ENCODE assay signal across 13 cellular contexts in the genomic region with DNA sequence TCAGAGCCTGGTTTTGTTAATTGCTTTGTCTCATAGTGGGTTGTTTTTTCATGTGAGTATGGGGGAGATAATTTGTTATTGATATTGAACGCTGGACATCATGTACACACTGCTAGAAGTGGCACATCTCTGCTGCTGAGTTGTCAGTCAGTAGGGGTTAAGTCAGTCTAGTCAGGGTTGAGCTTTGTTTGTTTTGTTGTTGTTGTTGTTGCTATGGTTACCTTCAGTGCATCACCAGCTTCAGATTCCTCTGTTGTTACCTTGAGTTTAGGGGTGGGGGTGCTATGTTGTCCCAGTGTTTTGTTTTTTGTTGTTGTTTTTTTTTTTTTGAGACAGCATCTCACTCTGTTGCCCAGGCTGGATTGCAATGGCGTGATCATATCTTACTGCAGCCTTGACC. TPM values are rescaled to one million over a fixed set of nuclear protein-coding genes. Genes with fewer than 3 reads are reported as not detected.
A peak's percentile ranks its signal among the peaks of the same experiment; 100 is the strongest.
DNase-seq lines count a peak whose midpoint lies in the region; ATAC-seq and TF ChIP-seq lines count a peak whose summit lies in the region.
"Had no signal": no experiment of that assay in that cellular context is flagged by ENCODE, and none has a peak within 500 bp of the region (broad histone marks: within the 10 kb centered on the region; RNA-seq: fewer than 3 reads in every experiment).

No MANE protein-coding gene starts in this region.

- no peak overlapping the region for H3K9ac ChIP-seq in PC-3 (ENCODE audit: low read length)

- peaks cover 19% of the 10 kb centered on the region for H3K36me3 Mint-ChIP-seq in activated CD8-positive, alpha-beta memory T cell treated with anti-CD3 and anti-CD28 coated beads, Interleukin-2, amount 10 ng/mL, durations not matched to agents 7 days and 5 days
- peaks cover 0 to 9% (median 5%) of the 10 kb centered on the region in 5 donors for H3K36me3 Mint-ChIP-seq in naive thymus-derived CD4-positive, alpha-beta T cell

- H3K9me3 ChIP-seq in PC-3 (ENCODE audit: low read length) = no peaks in the 10 kb centered on the region
- no peaks in the 10 kb centered on the region for H3K9me3 ChIP-seq in naive thymus-derived CD4-positive, alpha-beta T cell (ENCODE audit: control insufficient read depth in 2 of 3, low read length in 3 of 3)

- H3K9me3 Mint-ChIP-seq in activated CD8-positive, alpha-beta memory T cell treated with anti-CD3 and anti-CD28 coated beads, Interleukin-2, amount 10 ng/mL, durations not matched to agents 7 days and 5 days (ENCODE audit: low read depth) = no peaks in the 10 kb centered on the region
- no peaks in the 10 kb centered on the region for H3K9me3 Mint-ChIP-seq in naive thymus-derived CD4-positive, alpha-beta T cell
- H3K9me3 Mint-ChIP-seq: dendritic cell treated with granulocyte-macrophage colony-stimulating factor and Interleukin-4, amounts not matched to agents 40 ng/mL and 50 ng/mL, for 4 days had no signal

- no peak overlapping the region for H3K27ac ChIP-seq in PC-3 (ENCODE audit: low read length)
- peak overlapping the region; percentile 45 for H3K27ac ChIP-seq in naive thymus-derived CD4-positive, alpha-beta T cell (ENCODE audit: low read depth, low read length)
- H3K27ac ChIP-seq: skin epidermis had no signal

- H3K79me2 ChIP-seq in PC-3 (ENCODE audit: low read length) = peaks cover 57% of the 10 kb centered on the region

- no peak overlapping the region for H3K27ac Mint-ChIP-seq in activated CD8-positive, alpha-beta memory T cell treated with anti-CD3 and anti-CD28 coated beads, Interleukin-2, amount 10 ng/mL, durations not matched to agents 7 days and 5 days
- H3K27ac Mint-ChIP-seq in naive thymus-derived CD4-positive, alpha-beta T cell = peak overlapping the region; percentile 42 to 91 (median 68)
- H3K27ac Mint-ChIP-seq: dendritic cell treated with granulocyte-macrophage colony-stimulating factor and Interleukin-4, amounts not matched to agents 40 ng/mL and 50 ng/mL, for 4 days had no signal

- CTCF ChIA-PET in activated CD8-positive, alpha-beta memory T cell treated with anti-CD3 and anti-CD28 coated beads, Interleukin-2, amount 10 ng/mL, durations not matched to agents 7 days and 5 days (lab: Charles Lee) = no interaction called here
- CTCF ChIA-PET in PC-3 (lab: Charles Lee) = interaction anchor here (1.0 kb wide), 1 partner anchor 312 kb away, joined by 5 read pairs; no protein-coding TSS in a partner anchor
- CTCF ChIA-PET in naive thymus-derived CD4-positive, alpha-beta T cell (lab: Charles Lee) = interaction anchor here (0.7 kb wide), 1 partner anchor 553 kb away, joined by 4 read pairs; no protein-coding TSS in a partner anchor

- H3K4me3 Mint-ChIP-seq in activated CD8-positive, alpha-beta memory T cell treated with anti-CD3 and anti-CD28 coated beads, Interleukin-2, amount 10 ng/mL, durations not matched to agents 7 days and 5 days = no peak overlapping the region
- peak overlapping the region in 3 of 10 donors; percentile 13 to 17 (median 14) for H3K4me3 Mint-ChIP-seq in naive thymus-derived CD4-positive, alpha-beta T cell
- H3K4me3 Mint-ChIP-seq: dendritic cell treated with granulocyte-macrophage colony-stimulating factor and Interleukin-4, amounts not matched to agents 40 ng/mL and 50 ng/mL, for 4 days had no signal

- peaks cover 11% of the 10 kb centered on the region for H3K4me1 ChIP-seq in PC-3 (ENCODE audit: insufficient read depth, low read length)
- peaks cover 0 to 5% of the 10 kb centered on the region in 2 donors for H3K4me1 ChIP-seq in naive thymus-derived CD4-positive, alpha-beta T cell (ENCODE audit: control insufficient read depth in 2 of 2, insufficient read depth in 2 of 2, low read length in 2 of 2)

- H3F3A ChIP-seq in PC-3 (ENCODE audit: low read length, unreplicated experiment) = no peaks in the 10 kb centered on the region

- H3K36me3 ChIP-seq in PC-3 (ENCODE audit: low read depth, low read length) = peaks cover 21% of the 10 kb centered on the region; the same call in 1 of the 2 replicates
- no peaks in the 10 kb centered on the region for H3K36me3 ChIP-seq in naive thymus-derived CD4-positive, alpha-beta T cell (ENCODE audit: control insufficient read depth in 2 of 3, insufficient read depth in 3 of 3, low read length in 3 of 3)

- peaks cover 12% of the 10 kb centered on the region for H4K20me1 ChIP-seq in PC-3 (ENCODE audit: low read length)

- no peaks in the 10 kb centered on the region for H3K9me2 ChIP-seq in PC-3 (replicated peaks; ENCODE audit: low read length)

- no TSS peak for BruUV-seq in PC-3 (replicated peaks; lab: Mats Ljungman, UMichigan)

- no peak overlapping the region for H2AFZ ChIP-seq in PC-3 (ENCODE audit: low read length)

- no peaks in the 10 kb centered on the region for H3K27me3 Mint-ChIP-seq in activated CD8-positive, alpha-beta memory T cell treated with anti-CD3 and anti-CD28 coated beads, Interleukin-2, amount 10 ng/mL, durations not matched to agents 7 days and 5 days
- H3K27me3 Mint-ChIP-seq in naive thymus-derived CD4-positive, alpha-beta T cell = no peaks in the 10 kb centered on the region
- H3K27me3 Mint-ChIP-seq: dendritic cell treated with granulocyte-macrophage colony-stimulating factor and Interleukin-4, amounts not matched to agents 40 ng/mL and 50 ng/mL, for 4 days had no signal

- H3K4me2 ChIP-seq in PC-3 (ENCODE audit: low read length) = no peak overlapping the region

- POLR2A ChIA-PET in PC-3 (lab: Charles Lee; ENCODE audit: unreplicated experiment) = no interaction called here
- POLR2A ChIA-PET in naive thymus-derived CD4-positive, alpha-beta T cell (lab: Charles Lee) = no interaction called here

- no peaks in the 10 kb centered on the region for H3K27me3 ChIP-seq in PC-3 (ENCODE audit: low read length)
- no peaks in the 10 kb centered on the region for H3K27me3 ChIP-seq in naive thymus-derived CD4-positive, alpha-beta T cell (ENCODE audit: control insufficient read depth in 2 of 2, insufficient read depth in 2 of 2, low read length in 2 of 2)

- H3K4me3 ChIP-seq in PC-3 (ENCODE audit: low read length) (no peak overlapping the region), choroid plexus epithelial cell (ENCODE audit: low read depth, low read length) (no peak overlapping the region)
- H3K4me3 ChIP-seq in naive thymus-derived CD4-positive, alpha-beta T cell (ENCODE audit: low read length) = no peak overlapping the region
- H3K4me3 ChIP-seq: skin epidermis had no signal

- intact Hi-C loops in PC-3 (cut with micrococcal nuclease) = no loop called here
- intact Hi-C loops in naive thymus-derived CD4-positive, alpha-beta T cell (cut with micrococcal nuclease) = loop anchor here in 1 of 2 donors (10.0 kb wide), 1 partner anchor 656 kb away; a partner anchor contains a TSS

- peak; percentile 48 for ATAC-seq in activated CD8-positive, alpha-beta memory T cell treated with anti-CD3 and anti-CD28 coated beads, Interleukin-2, amount 10 ng/mL, durations not matched to agents 7 days and 5 days
- ATAC-seq in PC-3 = no peak
- peak; percentile 84 for ATAC-seq in naive thymus-derived CD4-positive, alpha-beta T cell
- ATAC-seq in HG02884 (IDR thresholded peaks at IDR 0.05; ENCODE audit: unreplicated experiment) = no peak
- no peak for ATAC-seq in HG02571 (IDR thresholded peaks at IDR 0.05; ENCODE audit: unreplicated experiment)

- peaks cover 31% of the 10 kb centered on the region for H3K4me1 Mint-ChIP-seq in activated CD8-positive, alpha-beta memory T cell treated with anti-CD3 and anti-CD28 coated beads, Interleukin-2, amount 10 ng/mL, durations not matched to agents 7 days and 5 days
- H3K4me1 Mint-ChIP-seq in naive thymus-derived CD4-positive, alpha-beta T cell = peaks cover 16 to 62% (median 43%) of the 10 kb centered on the region in 7 donors

- no peak for DNase-seq in activated CD8-positive, alpha-beta memory T cell treated with anti-CD3 and anti-CD28 coated beads, Interleukin-2, amount 10 ng/mL, durations not matched to agents 7 days and 5 days
- DNase-seq in activated CD8-positive, alpha-beta memory T cell treated with anti-CD3 and anti-CD28 coated beads, Interleukin-2, amount 50 U/mL, for 4 hours = no peak
- DNase-seq in PC-3 = peak; percentile 3
- DNase-seq in choroid plexus epithelial cell (ENCODE audit: low read depth) = peak; percentile 29
- DNase-seq in naive thymus-derived CD4-positive, alpha-beta T cell = peak in 6 of 9 donors; percentile 9 to 47 (median 22)
- DNase-seq in mesenteric fat pad (ENCODE audit: low spot score) = no peak
- DNase-seq: H7, hippocampal formation, NCI-H1092 had no signal

- TF ChIP-seq CTCF in PC-3 (conservative IDR thresholded peaks at IDR 0.05; ENCODE audit: low read depth, low read length) = no peak
- TF ChIP-seq CTCF in choroid plexus epithelial cell (conservative IDR thresholded peaks at IDR 0.05; ENCODE audit: low read depth, low read length) = no peak

RNA-seq across cellular contexts. Expression of a gene that starts 9.9 kb away (rescaled TPM):
- 10 to 100 TPM; 16.6 to 20.8 TPM for total RNA-seq in activated CD8-positive, alpha-beta memory T cell treated with anti-CD3 and anti-CD28 coated beads, Interleukin-2, amount 10 ng/mL, durations not matched to agents 7 days and 5 days
- total RNA-seq in PC-3 (2014; rRNA removed) (36.1 and 37.0 TPM in 2 replicates), mesenteric fat pad (37.1 TPM)
- total RNA-seq in naive thymus-derived CD4-positive, alpha-beta T cell = 10 to 100 TPM in 4 of 5 experiments, 1 to 10 TPM in 1; 8.0 to 17.0 (median 14.2) TPM
- 10 to 100 TPM; 15.4 to 17.7 TPM for polyA plus RNA-seq in naive thymus-derived CD4-positive, alpha-beta T cell

Comparison
In these comparisons a context has a peak if more than half of its experiments do, and no peak if none do; other contexts are left out.
1. ATAC-seq: peak in activated CD8-positive, alpha-beta memory T cell treated with anti-CD3 and anti-CD28 coated beads, Interleukin-2, amount 10 ng/mL, durations not matched to agents 7 days and 5 days (single experiment) and naive thymus-derived CD4-positive, alpha-beta T cell (single experiment); none in PC-3 (single experiment), HG02884 (single experiment) and HG02571 (single experiment).
2. DNase-seq: peak in PC-3 (single experiment), choroid plexus epithelial cell (single experiment) and naive thymus-derived CD4-positive, alpha-beta T cell (6 of 9); none in activated CD8-positive, alpha-beta memory T cell treated with anti-CD3 and anti-CD28 coated beads, Interleukin-2, amount 10 ng/mL, durations not matched to agents 7 days and 5 days (single experiment), activated CD8-positive, alpha-beta memory T cell treated with anti-CD3 and anti-CD28 coated beads, Interleukin-2, amount 50 U/mL, for 4 hours (single experiment) and mesenteric fat pad (single experiment).